9 cellular contexts compared by ENCODE assay signal in genomic region chr14:102317564-102318248, GRCh38. TPM values are rescaled to one million over a fixed set of nuclear protein-coding genes. Genes with fewer than 3 reads are reported as not detected.
DNase-seq lines count a peak whose midpoint lies in the region; ATAC-seq, FAIRE-seq and TF ChIP-seq lines count a peak whose summit lies in the region.
"Had no signal": no experiment of that assay in that cellular context is flagged by ENCODE, and none has a peak within 500 bp of the region (broad histone marks: within the 10 kb centered on the region; RNA-seq: fewer than 3 reads in every experiment).

No MANE protein-coding gene starts in this region.

- no peak for TF ChIP-seq CTCF in pancreas (IDR thresholded peaks at IDR 0.05)

- H3K36me3 ChIP-seq in pancreas = no peaks in the 10 kb centered on the region

- H3K4me1 ChIP-seq in pancreas = peaks cover 6 to 17% (median 10%) of the 10 kb centered on the region in 3 donors

- intact Hi-C loops in pancreas (cut with DNase I) = no loop called here

- no peak for ATAC-seq in pancreas
- ATAC-seq in HG03097 (IDR thresholded peaks at IDR 0.05; ENCODE audit: low FRiP score, unreplicated experiment) = no peak

- DNase-seq in SKM-1 treated with dmso at 0.1 percent for 144 hours (lab: John Stamatoyannopoulos, UW; ENCODE audit: unreplicated experiment) = peak; percentile 3
- DNase-seq in SKM-1 (lab: John Stamatoyannopoulos, UW; ENCODE audit: unreplicated experiment) = no peak
- peak; percentile 51 for DNase-seq in NCI-H1417 treated with DMSO at 0.1 percent for 48 hours (lab: John Stamatoyannopoulos, UW)
- DNase-seq in activated CD4-positive, alpha-beta T cell treated with anti-CD3 and anti-CD28 coated beads, Interleukin-2, amount 50 U/mL, for 48 hours = peak; percentile 28 to 46
- peak; percentile 64 for DNase-seq in foreskin melanocyte
- DNase-seq in pancreas = peak in 1 of 6 donors; percentile 29
- DNase-seq in GM19238 (ENCODE audit: insufficient read length, low spot score) = no peak

- H3K4me3 ChIP-seq in pancreas = peak overlapping the region; percentile 1 to 55 (median 32)

- H3K27me3 ChIP-seq in pancreas = no peaks in the 10 kb centered on the region

- H3K27ac ChIP-seq in pancreas = peak overlapping the region; percentile 46 to 92 (median 80)

- no peak for FAIRE-seq in pancreas (lab: Jason Lieb, UNC)
- FAIRE-seq: endometrium had no signal

- H3K9me3 ChIP-seq in pancreas = no peaks in the 10 kb centered on the region

- 45 to 51% methylated on average over 12 of the region's 12 CpGs for WGBS in pancreas, 2 donors

RNA-seq across cellular contexts. Expression of gene ZNF839, which starts 1.8 kb away (rescaled TPM):
- 1 to 10 TPM; 5.9 to 8.3 (median 6.8) TPM for total RNA-seq in pancreas
- 10 to 100 TPM; 16.3 to 24.9 TPM for polyA plus RNA-seq in pancreas

RNA-seq across cellular contexts. Expression of gene MOK, which starts 12.7 kb away (rescaled TPM):
- total RNA-seq in pancreas = 10 to 100 TPM in 2 of 6 donors, 1 to 10 TPM in 4; 7.7 to 10.7 (median 8.6) TPM
- 10 to 100 TPM; 24.9 to 35.9 TPM for polyA plus RNA-seq in pancreas

RNA-seq across cellular contexts. Expression of gene CINP, which starts 45.0 kb away (rescaled TPM):
- 10 to 100 TPM; 19.5 to 26.3 (median 23.8) TPM for total RNA-seq in pancreas
- polyA plus RNA-seq in pancreas = 10 to 100 TPM; 25.8 to 26.4 TPM

RNA-seq across cellular contexts. Expression of gene TECPR2, which starts 45.0 kb away (rescaled TPM):
- total RNA-seq in pancreas = 10 to 100 TPM in 4 of 6 donors, 1 to 10 TPM in 2; 7.9 to 18.2 (median 11.0) TPM
- polyA plus RNA-seq in pancreas = 10 to 100 TPM in 1 of 2 donors, 1 to 10 TPM in 1; 3.3 to 10.2 TPM

Comparison
In these comparisons a context has a peak if more than half of its experiments do, and no peak if none do; other contexts are left out.
1. DNase-seq: peak in SKM-1 treated with dmso at 0.1 percent for 144 hours (single experiment), NCI-H1417 treated with DMSO at 0.1 percent for 48 hours (single experiment), activated CD4-positive, alpha-beta T cell treated with anti-CD3 and anti-CD28 coated beads, Interleukin-2, amount 50 U/mL, for 48 hours (2 of 2) and foreskin melanocyte (single experiment); none in SKM-1 (single experiment) and GM19238 (single experiment).